Comparison of ENCODE assay signal across 2 cellular contexts in the genomic region with DNA sequence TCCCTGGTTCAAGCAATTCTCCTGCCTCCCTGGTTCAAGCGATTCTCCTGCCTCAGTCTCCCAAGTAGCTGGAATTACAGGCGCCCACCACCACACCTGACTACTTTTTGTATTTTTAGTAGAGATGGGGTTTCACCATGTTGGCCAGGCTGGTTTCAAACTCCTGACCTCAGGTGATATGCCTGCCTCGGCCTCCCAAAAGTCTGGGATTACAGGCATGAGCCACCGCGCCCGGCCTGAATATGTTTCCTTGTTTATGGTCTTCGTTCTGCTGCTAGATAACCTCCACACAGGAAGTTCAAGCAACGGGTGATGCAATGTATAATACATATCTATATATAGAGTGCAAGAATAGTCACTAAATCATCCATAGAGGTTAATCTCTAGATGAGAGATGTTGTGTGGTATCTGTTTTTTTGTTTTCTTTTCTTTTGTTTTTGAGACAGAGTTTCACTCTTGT.
A peak's percentile ranks its signal among the peaks of the same experiment; 100 is the strongest.
TF ChIP-seq lines count a peak whose summit lies in the region.

No MANE protein-coding gene starts in this region.

TF ChIP-seq in A549, 52 proteins besides CTCF, POLR2A, EP300 and RAD21:
- 0 out of 4 replicates have a peak, but pooled peaks of 1 of the 2 experiments have one; percentile 18 for TF ChIP-seq CEBPB (IDR thresholded peaks at IDR 0.05)

TF ChIP-seq in IMR-90, 13 proteins besides CTCF, POLR2A, EP300 and RAD21:
- peak; percentile 25; the same call in 1 of the 2 replicates for TF ChIP-seq CEBPB (IDR thresholded peaks at IDR 0.05; ENCODE audit: low read depth, low read length)
